ENCODE assay signal across 8 cellular contexts in the genomic region with DNA sequence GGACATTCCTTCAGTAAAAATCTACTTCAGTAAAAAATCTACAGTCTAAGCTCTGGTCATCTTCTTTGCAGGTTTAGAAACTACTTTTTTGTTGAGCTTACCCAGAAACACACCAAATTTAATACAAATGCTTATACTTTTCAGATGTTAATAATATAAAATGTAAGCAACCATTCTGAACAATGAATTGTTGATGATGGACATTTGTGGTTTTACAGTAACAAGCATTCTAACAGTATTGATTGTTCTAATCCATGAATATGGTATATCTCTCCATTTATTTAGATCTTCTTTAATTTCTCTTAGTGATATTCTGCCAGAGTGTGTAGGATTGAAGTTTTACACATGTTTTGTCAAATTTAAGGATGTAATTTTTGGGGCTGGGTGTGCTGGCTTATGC.
"Had no signal": no experiment of that assay in that cellular context is flagged by ENCODE, and none has a peak within 500 bp of the region (broad histone marks: within the 10 kb centered on the region; RNA-seq: fewer than 3 reads in every experiment).

No MANE protein-coding gene starts in this region.

- H3K4me3 ChIP-seq: GM12878 had no signal

- FAIRE-seq: G401.6, GM12878, GM12891, GM12892, GM18507, GM19239 had no signal

- DNase-seq: GDM1, GF-D8 had no signal

- ATAC-seq: GM12878 had no signal
